Comparison of ENCODE assay signal across 22 cellular contexts in the genomic region with DNA sequence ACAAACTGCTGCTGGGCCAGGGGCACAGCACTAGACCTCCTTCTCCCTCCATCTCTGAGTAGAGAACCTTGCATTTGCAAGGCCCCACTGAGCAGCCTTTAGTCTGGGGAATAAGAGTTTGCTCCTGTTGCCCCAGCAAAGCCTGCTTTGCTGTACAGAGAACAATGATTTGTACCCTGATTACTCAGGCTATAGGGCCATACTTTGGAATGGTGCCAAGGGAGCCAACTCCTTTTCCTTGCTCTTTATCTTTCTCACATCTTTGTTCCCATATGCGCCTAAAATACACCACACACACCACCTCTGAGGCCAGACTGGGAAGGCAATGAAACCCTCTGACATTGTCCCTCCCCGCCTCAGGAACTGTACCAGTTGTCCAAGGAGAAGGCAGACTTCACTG. TPM values are rescaled to one million over a fixed set of nuclear protein-coding genes. Genes with fewer than 3 reads are reported as not detected.
DNase-seq lines count a peak whose midpoint lies in the region; ATAC-seq, FAIRE-seq and TF ChIP-seq lines count a peak whose summit lies in the region.
"Had no signal": no experiment of that assay in that cellular context is flagged by ENCODE, and none has a peak within 500 bp of the region (broad histone marks: within the 10 kb centered on the region; RNA-seq: fewer than 3 reads in every experiment).

No MANE protein-coding gene starts in this region.

- FAIRE-seq in K562 (lab: Jason Lieb, UNC) = no peak
- FAIRE-seq: A549 had no signal

- H3K27me3 ChIP-seq in K562 (ENCODE audit: control insufficient read depth in 2 of 2, insufficient read depth in 2 of 2, low read length in 2 of 2) (no peaks in the 10 kb centered on the region), thyroid gland (no peaks in the 10 kb centered on the region), SJCRH30 (no peaks in the 10 kb centered on the region)
- H3K27me3 ChIP-seq: BLaER1 treated with 17β-estradiol and CSF1 and Interleukin-3, amounts not matched to agents 10 nM and 100 nM; gastrocnemius medialis; upper lobe of left lung had no signal

- no peak overlapping the region for H2AFZ ChIP-seq in K562 (ENCODE audit: low read depth, low read length)

- peak overlapping the region in 1 of 2 experiments; percentile 51; a peak in 1 of 4 replicates for H3K9ac ChIP-seq in K562 (ENCODE audit: insufficient read depth in 1 of 2, low read depth in 2 of 2, low read length in 2 of 2)

- no peaks in the 10 kb centered on the region for H3K9me1 ChIP-seq in K562 (ENCODE audit: control insufficient read depth, insufficient read depth, low read length)

- H3K27me3 Mint-ChIP-seq in activated CD4-positive, alpha-beta T cell treated with anti-CD3 and anti-CD28 coated beads, Interleukin-2, amount 10 ng/mL, durations not matched to agents 7 days and 5 days = no peaks in the 10 kb centered on the region
- H3K27me3 Mint-ChIP-seq in immature natural killer cell (ENCODE audit: low read depth in 3 of 3) = peaks cover 0 to 4% (median 0%) of the 10 kb centered on the region in 3 donors
- H3K27me3 Mint-ChIP-seq: activated CD4-positive, alpha-beta memory T cell treated with anti-CD3 and anti-CD28 coated beads for 36 hours had no signal

- TF ChIP-seq EP300 in K562 (IDR thresholded peaks at IDR 0.05; ENCODE audit: low read length) = no peak

- H3K4me3 Mint-ChIP-seq in activated CD4-positive, alpha-beta T cell treated with anti-CD3 and anti-CD28 coated beads, Interleukin-2, amount 10 ng/mL, durations not matched to agents 7 days and 5 days = no peak overlapping the region
- H3K4me3 Mint-ChIP-seq in immature natural killer cell = no peak overlapping the region
- H3K4me3 Mint-ChIP-seq: activated CD4-positive, alpha-beta memory T cell treated with anti-CD3 and anti-CD28 coated beads for 36 hours; activated T-cell treated with anti-CD3 and anti-CD28 coated beads, Interleukin-2, amount 50 U/mL, for 72 hours; nephron had no signal

- in situ Hi-C loops in K562 (cut with MboI) = no loop called here

- H3K9me3 Mint-ChIP-seq in activated CD4-positive, alpha-beta T cell treated with anti-CD3 and anti-CD28 coated beads, Interleukin-2, amount 10 ng/mL, durations not matched to agents 7 days and 5 days = no peaks in the 10 kb centered on the region
- no peaks in the 10 kb centered on the region for H3K9me3 Mint-ChIP-seq in immature natural killer cell
- H3K9me3 Mint-ChIP-seq: activated CD4-positive, alpha-beta memory T cell treated with anti-CD3 and anti-CD28 coated beads for 36 hours; activated T-cell treated with anti-CD3 and anti-CD28 coated beads, Interleukin-2, amount 50 U/mL, for 72 hours; nephron had no signal

- H3K27ac Mint-ChIP-seq in activated CD4-positive, alpha-beta T cell treated with anti-CD3 and anti-CD28 coated beads, Interleukin-2, amount 10 ng/mL, durations not matched to agents 7 days and 5 days = peak overlapping the region; percentile 0
- H3K27ac Mint-ChIP-seq in immature natural killer cell = peak overlapping the region in 4 of 6 donors; percentile 2 to 82 (median 42)
- H3K27ac Mint-ChIP-seq: activated CD4-positive, alpha-beta memory T cell treated with anti-CD3 and anti-CD28 coated beads for 36 hours; activated T-cell treated with anti-CD3 and anti-CD28 coated beads, Interleukin-2, amount 50 U/mL, for 72 hours; nephron had no signal

- H4K20me1 ChIP-seq in K562 (replicated peaks; ENCODE audit: control insufficient read depth, insufficient read depth, low read length) = no peaks in the 10 kb centered on the region

- 70% methylated on average over 2 of the region's 2 CpGs for WGBS in K562 (ENCODE audit: insufficient coverage, low coverage, missing lambda C conversion rate)
- WGBS in thyroid gland, 2 donors = 93 to 94% methylated on average over 2 of the region's 2 CpGs

- peaks cover 19% of the 10 kb centered on the region for H3K36me3 Mint-ChIP-seq in activated CD4-positive, alpha-beta T cell treated with anti-CD3 and anti-CD28 coated beads, Interleukin-2, amount 10 ng/mL, durations not matched to agents 7 days and 5 days (ENCODE audit: low read depth)
- H3K36me3 Mint-ChIP-seq in immature natural killer cell = peaks cover under 1 to 24% (median 6%) of the 10 kb centered on the region in 3 donors

- H3K27ac ChIP-seq in K562 (ENCODE audit: extremely low read depth, low read depth, low read length) (no peak overlapping the region), thyroid gland (peak overlapping the region; percentile 87 to 97 (median 91)), SJCRH30 (no peak overlapping the region)
- H3K27ac ChIP-seq: A549, gastrocnemius medialis, upper lobe of left lung had no signal

- no peaks in the 10 kb centered on the region for H3K79me2 ChIP-seq in K562 (ENCODE audit: control insufficient read depth, insufficient read depth, low read length)

- CTCF ChIA-PET in activated CD4-positive, alpha-beta T cell treated with anti-CD3 and anti-CD28 coated beads, Interleukin-2, amount 10 ng/mL, durations not matched to agents 7 days and 5 days (lab: Charles Lee) = interaction anchor here (1.0 to 4.1 kb wide), 3 partner anchors 10 to 88 kb away, joined by 3 to 16 read pairs (median 7); no protein-coding TSS in a partner anchor
- CTCF ChIA-PET in K562 (lab: Yijun Ruan, JAX; ENCODE audit: low intra/inter-chr PET ratio) = no interaction called here

- BruUV-seq in K562 (replicated peaks; lab: Mats Ljungman, UMichigan) = no TSS peak

- TF ChIP-seq POLR2A in K562 (conservative IDR thresholded peaks at IDR 0.05) (no peak), thyroid gland (IDR thresholded peaks at IDR 0.05) (no peak)

- TF ChIP-seq RAD21 in K562 (CRISPR knock-in tag; conservative IDR thresholded peaks at IDR 0.05 in 1 of 2, IDR thresholded peaks at IDR 0.05 in 1 of 2) = no peak

- TF ChIP-seq CTCF in K562 (IDR thresholded peaks at IDR 0.05 in 2 of 3, conservative IDR thresholded peaks at IDR 0.05 in 1 of 3; ENCODE audit: insufficient read depth in 2 of 3, low read depth in 1 of 3, low read length in 3 of 3) = no peak
- TF ChIP-seq CTCF in thyroid gland (IDR thresholded peaks at IDR 0.05) = no peak
- TF ChIP-seq CTCF in GM20000 (IDR thresholded peaks at IDR 0.05; ENCODE audit: extremely low read depth, missing control alignments) = no peak

- H3K4me3 ChIP-seq in K562 (no peak overlapping the region), thyroid gland (replicated peaks in 1 of 3) (no peak overlapping the region), SJCRH30 (no peak overlapping the region)
- H3K4me3 ChIP-seq: A549; BLaER1 treated with 17β-estradiol and CSF1 and Interleukin-3, amounts not matched to agents 10 nM and 100 nM; gastrocnemius medialis; lung; upper lobe of left lung had no signal

- H3K4me1 Mint-ChIP-seq in activated CD4-positive, alpha-beta T cell treated with anti-CD3 and anti-CD28 coated beads, Interleukin-2, amount 10 ng/mL, durations not matched to agents 7 days and 5 days = peaks cover 6% of the 10 kb centered on the region
- H3K4me1 Mint-ChIP-seq in immature natural killer cell = peaks cover 6 to 8% of the 10 kb centered on the region in 2 donors

- intact Hi-C loops in K562 (cut with micrococcal nuclease) (no loop called here), thyroid gland (cut with DNase I) (no loop called here)

- H3K9me3 ChIP-seq in K562 (replicated peaks; ENCODE audit: control insufficient read depth, insufficient read depth, low read depth, low read length) (no peaks in the 10 kb centered on the region), thyroid gland (no peaks in the 10 kb centered on the region), SJCRH30 (replicated peaks) (no peaks in the 10 kb centered on the region)
- H3K9me3 ChIP-seq: A549; BLaER1 treated with 17β-estradiol and CSF1 and Interleukin-3, amounts not matched to agents 10 nM and 100 nM; gastrocnemius medialis; upper lobe of left lung had no signal

- DNase-seq in activated CD4-positive, alpha-beta T cell treated with anti-CD3 and anti-CD28 coated beads, Interleukin-2, amount 10 ng/mL, durations not matched to agents 7 days and 5 days = no peak
- no peak for DNase-seq in activated CD4-positive, alpha-beta T cell treated with anti-CD3 and anti-CD28 coated beads for 48 hours
- DNase-seq in K562 (ENCODE audit: extremely low read depth in 1 of 4, low spot score in 3 of 4) = no peak
- no peak for DNase-seq in immature natural killer cell
- no peak for DNase-seq in thyroid gland
- DNase-seq in GM20000 (ENCODE audit: low spot score) = no peak
- DNase-seq in globus pallidus (ENCODE audit: low spot score) = no peak
- DNase-seq in SJCRH30 = no peak
- DNase-seq: activated CD4-positive, alpha-beta memory T cell treated with anti-CD3 and anti-CD28 coated beads for 36 hours; activated T-cell treated with anti-CD3 and anti-CD28 coated beads, Interleukin-2, amount 50 U/mL, for 72 hours; central memory CD4-positive, alpha-beta T cell; DMS53; gastrocnemius medialis; HCEC 1CT; NCI-H1105; NCI-H82; stimulated activated CD4-positive, alpha-beta T cell treated with anti-CD3 and anti-CD28 coated beads, Interleukin-12 subunit alpha, Interleukin-12 subunit beta, amount 100 ng/mL, for 4 hours; upper lobe of left lung had no signal

- no peak for ATAC-seq in K562
- ATAC-seq: A549; activated T-cell treated with anti-CD3 and anti-CD28 coated beads, Interleukin-2, amount 50 U/mL, for 72 hours; gastrocnemius medialis had no signal

- POLR2A ChIA-PET in activated CD4-positive, alpha-beta T cell treated with anti-CD3 and anti-CD28 coated beads, Interleukin-2, amount 10 ng/mL, durations not matched to agents 7 days and 5 days (lab: Charles Lee) = interaction anchor here (0.7 kb wide), 1 partner anchor 11 kb away, joined by 3 read pairs; no protein-coding TSS in a partner anchor
- POLR2A ChIA-PET in K562 (lab: Yijun Ruan, JAX) = interaction anchor here (0.6 to 2.7 kb wide), 4 partner anchors 15 to 122 kb away, joined by 3 to 8 read pairs (median 4); partner anchors contain the start of gene LIG3

- H3K4me2 ChIP-seq in K562 (ENCODE audit: insufficient read depth, low read length) = no peak overlapping the region
- H3K4me2 ChIP-seq: A549; BLaER1 treated with 17β-estradiol and CSF1 and Interleukin-3, amounts not matched to agents 10 nM and 100 nM had no signal

- H3K4me1 ChIP-seq in K562 (replicated peaks in 1 of 2; ENCODE audit: control insufficient read depth in 2 of 2, insufficient read depth in 2 of 2, low read length in 2 of 2) (peaks cover 3 to 11% of the 10 kb centered on the region in 2 experiments; a peak in 3 of 5 replicates), thyroid gland (peaks cover 43 to 60% of the 10 kb centered on the region in 2 donors), SJCRH30 (no peaks in the 10 kb centered on the region)

- H3K36me3 ChIP-seq in K562 (ENCODE audit: control insufficient read depth, insufficient read depth, low read length) (peaks cover 89% of the 10 kb centered on the region), thyroid gland (peaks cover 0 to 2% of the 10 kb centered on the region in 2 donors), SJCRH30 (peaks cover 77% of the 10 kb centered on the region)

RNA-seq across cellular contexts. Expression of gene LIG3, which starts 21.2 kb away (rescaled TPM):
- 10 to 100 TPM; 42.8 to 46.1 TPM for total RNA-seq in activated CD4-positive, alpha-beta T cell treated with anti-CD3 and anti-CD28 coated beads, Interleukin-2, amount 10 ng/mL, durations not matched to agents 7 days and 5 days
- total RNA-seq in K562 (2011; cell fraction: chromatin; rRNA removed; ENCODE audit: low replicate concordance) = 259 and 365 TPM in 2 replicates
- total RNA-seq in K562 (2011; cell fraction: nucleolus; rRNA removed) = 160 and 166 TPM in 2 replicates
- total RNA-seq in K562 (2011; cell fraction: nucleoplasm; rRNA removed) = 160 and 180 TPM in 2 replicates
- total RNA-seq in K562 (2014; rRNA removed) (64.1 and 75.0 TPM in 2 replicates), K562 (2014; rRNA removed; fragmentation: Illumina TruSeq; extraction: Trizol) (36.8 and 42.5 TPM in 2 replicates), K562 (2015; rRNA removed; fragmentation: Illumina TruSeq; extraction: Trizol) (33.4 and 38.4 TPM in 2 replicates), K562 (2021) (55.4 and 55.6 TPM in 2 replicates), thyroid gland (100 to 1,000 TPM in 1 of 4 donors, 10 to 100 TPM in 3; 34.5 to 103 (median 46.7) TPM)
- polyA plus RNA-seq in K562 (2011; rRNA removed) (50.6 and 68.2 TPM in 2 replicates), K562 (2014; fragmentation: Illumina TruSeq; extraction: Trizol) (40.3 and 43.0 TPM in 2 replicates), K562 (2014; fragmentation: Nextera tagmentation; extraction: Ambion mirVana) (10 to 100 TPM in 1 of 2 experiments, 1 to 10 TPM in 1; 7.6 to 21.5 TPM), K562 (2014; rRNA removed) (52.3 and 54.3 TPM in 2 replicates), immature natural killer cell (10 to 100 TPM in 2 of 3 donors, 1 to 10 TPM in 1; 8.6 to 24.5 (median 13.4) TPM)
- 45.2 and 57.5 TPM in 2 replicates for polyA plus RNA-seq in K562 (2011; cell fraction: cytosol; rRNA removed)
- polyA plus RNA-seq in K562 (2011; cell fraction: nucleus; rRNA removed) = 127 and 136 TPM in 2 replicates
- polyA plus RNA-seq in K562 (2012) = 28.5 and 36.8 TPM in 2 replicates
- polyA minus RNA-seq in K562 (2011; rRNA and poly(A)+ RNA removed) = 87.1 and 136 TPM in 2 replicates
- 46.8 and 65.5 TPM in 2 replicates for polyA minus RNA-seq in K562 (2011; cell fraction: cytosol; rRNA and poly(A)+ RNA removed)
- polyA minus RNA-seq in K562 (2011; cell fraction: nucleus; rRNA and poly(A)+ RNA removed) = 72.2 and 106 TPM in 2 replicates
- 81.6 and 90.6 TPM in 2 replicates for total RNA-seq in SJCRH30 (2014; rRNA removed; shearing (Covaris generic))

RNA-seq across cellular contexts. Expression of gene ZNF830, which starts 40.2 kb away (rescaled TPM):
- 10 to 100 TPM; 24.4 to 25.0 TPM for total RNA-seq in activated CD4-positive, alpha-beta T cell treated with anti-CD3 and anti-CD28 coated beads, Interleukin-2, amount 10 ng/mL, durations not matched to agents 7 days and 5 days
- total RNA-seq in K562 (2011; cell fraction: chromatin; rRNA removed; ENCODE audit: low replicate concordance) = 16.9 and 33.8 TPM in 2 replicates
- 14.3 and 16.5 TPM in 2 replicates for total RNA-seq in K562 (2011; cell fraction: nucleolus; rRNA removed)
- 17.1 and 22.1 TPM in 2 replicates for total RNA-seq in K562 (2011; cell fraction: nucleoplasm; rRNA removed)
- total RNA-seq in K562 (2014; rRNA removed) = 16.2 and 28.7 TPM in 2 replicates
- 21.8 and 22.4 TPM in 2 replicates for total RNA-seq in K562 (2014; rRNA removed; fragmentation: Illumina TruSeq; extraction: Trizol)
- 24.7 and 28.0 TPM in 2 replicates for total RNA-seq in K562 (2015; rRNA removed; fragmentation: Illumina TruSeq; extraction: Trizol)
- 17.2 and 21.7 TPM in 2 replicates for total RNA-seq in K562 (2021)
- 8.9 and 14.4 TPM in 2 replicates for polyA plus RNA-seq in K562 (2011; rRNA removed)
- 4.6 and 5.0 TPM in 2 replicates for polyA plus RNA-seq in K562 (2011; cell fraction: cytosol; rRNA removed)
- 9.5 and 11.2 TPM in 2 replicates for polyA plus RNA-seq in K562 (2011; cell fraction: nucleus; rRNA removed)
- 10.2 and 13.3 TPM in 2 replicates for polyA plus RNA-seq in K562 (2012)
- polyA plus RNA-seq in K562 (2014; fragmentation: Illumina TruSeq; extraction: Trizol) = 17.3 and 19.0 TPM in 2 replicates
- polyA plus RNA-seq in K562 (2014; fragmentation: Nextera tagmentation; extraction: Ambion mirVana) = 10 to 100 TPM; 13.1 to 18.8 TPM
- polyA plus RNA-seq in K562 (2014; rRNA removed) = 25.4 and 27.1 TPM in 2 replicates
- 10.1 and 13.3 TPM in 2 replicates for polyA minus RNA-seq in K562 (2011; rRNA and poly(A)+ RNA removed)
- polyA minus RNA-seq in K562 (2011; cell fraction: cytosol; rRNA and poly(A)+ RNA removed) = 2.8 and 3.7 TPM in 2 replicates
- 15.3 and 16.1 TPM in 2 replicates for polyA minus RNA-seq in K562 (2011; cell fraction: nucleus; rRNA and poly(A)+ RNA removed)
- 10 to 100 TPM; 12.2 to 29.4 (median 18.1) TPM for polyA plus RNA-seq in immature natural killer cell
- 10 to 100 TPM; 13.1 to 25.1 (median 17.0) TPM for total RNA-seq in thyroid gland
- 22.4 and 25.4 TPM in 2 replicates for total RNA-seq in SJCRH30 (2014; rRNA removed; shearing (Covaris generic))

RNA-seq across cellular contexts. Expression of gene CCT6B, which starts 40.3 kb away (rescaled TPM):
- 1 to 10 TPM; 1.7 to 2.0 TPM for total RNA-seq in activated CD4-positive, alpha-beta T cell treated with anti-CD3 and anti-CD28 coated beads, Interleukin-2, amount 10 ng/mL, durations not matched to agents 7 days and 5 days
- total RNA-seq in K562 (2011; cell fraction: chromatin; rRNA removed; ENCODE audit: low replicate concordance) = 0.62 and 3.4 TPM in 2 replicates
- 0.39 TPM in 1 of 2 replicates, not detected in the other for total RNA-seq in K562 (2011; cell fraction: nucleolus; rRNA removed)
- total RNA-seq in K562 (2011; cell fraction: nucleoplasm; rRNA removed) = 0.46 and 0.59 TPM in 2 replicates
- total RNA-seq in K562 (2014; rRNA removed) (0.27 TPM in 1 of 2 replicates, not detected in the other), K562 (2014; rRNA removed; fragmentation: Illumina TruSeq; extraction: Trizol) (0.89 and 0.91 TPM in 2 replicates), K562 (2015; rRNA removed; fragmentation: Illumina TruSeq; extraction: Trizol) (0.53 and 0.58 TPM in 2 replicates), K562 (2021) (0.36 and 0.51 TPM in 2 replicates), thyroid gland (1 to 10 TPM; 3.8 to 6.8 (median 4.4) TPM)
- polyA plus RNA-seq in K562 (2011; rRNA removed) (0.64 and 0.79 TPM in 2 replicates), K562 (2014; fragmentation: Illumina TruSeq; extraction: Trizol) (0.34 and 0.48 TPM in 2 replicates), K562 (2014; fragmentation: Nextera tagmentation; extraction: Ambion mirVana) (under 1 TPM; 0.25 to 0.83 TPM), K562 (2014; rRNA removed) (0.67 and 0.69 TPM in 2 replicates), immature natural killer cell (1 to 10 TPM in 2 of 3 donors, not detected in 1; 1.4 to 2.7 TPM)
- 0.09 and 0.32 TPM in 2 replicates for polyA plus RNA-seq in K562 (2011; cell fraction: cytosol; rRNA removed)
- 0.27 and 0.56 TPM in 2 replicates for polyA plus RNA-seq in K562 (2011; cell fraction: nucleus; rRNA removed)
- polyA plus RNA-seq in K562 (2012) = 0.48 and 1.4 TPM in 2 replicates
- polyA minus RNA-seq in K562 (2011; rRNA and poly(A)+ RNA removed) = 0.18 and 1.0 TPM in 2 replicates
- not detected in 2 replicates for polyA minus RNA-seq in K562 (2011; cell fraction: cytosol; rRNA and poly(A)+ RNA removed)
- polyA minus RNA-seq in K562 (2011; cell fraction: nucleus; rRNA and poly(A)+ RNA removed) = 0.40 and 0.44 TPM in 2 replicates
- total RNA-seq in SJCRH30 (2014; rRNA removed; shearing (Covaris generic)) = 0.46 and 0.79 TPM in 2 replicates

Comparison
In these comparisons a context has a peak if more than half of its experiments do, and no peak if none do; other contexts are left out.
1. H3K27ac ChIP-seq: peak in thyroid gland (3 of 3); none in K562 (single experiment) and SJCRH30 (single experiment).